ENCODE assay signal across 1 cellular context in genomic region chr5:10780208-10780607, GRCh38.
A peak's percentile ranks its signal among the peaks of the same experiment; 100 is the strongest.
TF ChIP-seq lines count a peak whose summit lies in the region.

No MANE protein-coding gene starts in this region.

TF ChIP-seq in K562, 482 proteins besides CTCF, POLR2A, EP300 and RAD21 (continued from another document):
- TF ChIP-seq PREB (CRISPR knock-in tag; IDR thresholded peaks at IDR 0.05) (0 out of 2 replicates have a peak, but pooled peaks have one; percentile 23), TAF7 (tag; IDR thresholded peaks at IDR 0.05) (0 out of 2 replicates have a peak, but pooled peaks have one; percentile 32), FOXK2 (conservative IDR thresholded peaks at IDR 0.05 in 1 of 2, IDR thresholded peaks at IDR 0.05 in 1 of 2; ENCODE audit: low read depth in 2 of 2) (peak; percentile 90 to 94), SOX6 (IDR thresholded peaks at IDR 0.05) (0 out of 2 replicates have a peak, but pooled peaks have one; percentile 23)
